Comparison of ENCODE assay signal across 25 cellular contexts in the genomic region with DNA sequence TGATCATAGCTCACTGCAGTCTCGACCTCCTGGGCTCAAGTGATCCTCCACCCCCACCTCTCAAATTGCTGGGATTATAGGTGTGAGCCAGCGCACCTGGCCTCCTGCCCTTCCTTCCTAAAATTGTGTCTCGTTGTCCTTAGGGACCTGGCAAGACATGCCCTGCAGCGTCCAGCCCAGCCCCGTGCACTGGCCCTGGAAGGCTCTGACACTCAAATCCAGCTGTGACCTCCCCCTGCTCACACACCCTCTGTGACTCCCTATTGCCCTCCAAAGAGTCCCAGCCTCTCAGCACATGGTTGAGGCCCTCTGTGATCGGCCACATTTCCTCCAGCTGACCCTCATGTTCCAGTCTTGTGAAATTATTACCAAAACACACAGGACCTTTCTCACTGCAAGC. TPM values are rescaled to one million over a fixed set of nuclear protein-coding genes. Genes with fewer than 3 reads are reported as not detected.
"Had no signal": no experiment of that assay in that cellular context is flagged by ENCODE, and none has a peak within 500 bp of the region (broad histone marks: within the 10 kb centered on the region; RNA-seq: fewer than 3 reads in every experiment).

No MANE protein-coding gene starts in this region.

- H3K27ac ChIP-seq: foreskin keratinocyte, lower lobe of right lung, parathyroid adenoma, suprapubic skin, transverse colon, uterus had no signal

- H3K27ac Mint-ChIP-seq: activated naive CD8-positive, alpha-beta T cell; activated T-helper 2 cell treated with anti-CD3 and anti-CD28 coated beads, Interferon-gamma antibody, Interleukin-2, Interleukin-4, amounts not matched to agents 10 μg/mL and 5 μg/mL and 100 μg/mL, durations not matched to agents 14 hours and 24 hours and 36 hours; dendritic cell treated with granulocyte-macrophage colony-stimulating factor and Interleukin-4, amounts not matched to agents 40 ng/mL and 50 ng/mL, for 4 days; natural killer cell had no signal

- H3K9ac ChIP-seq: parathyroid adenoma had no signal

- H3K36me3 ChIP-seq: uterus had no signal

- H3K9me3 Mint-ChIP-seq: activated T-cell treated with anti-CD3 and anti-CD28 coated beads, Interleukin-2, amount 50 U/mL, for 4 hours; activated T-helper 2 cell treated with anti-CD3 and anti-CD28 coated beads, Interferon-gamma antibody, Interleukin-2, Interleukin-4, amounts not matched to agents 10 μg/mL and 5 μg/mL and 100 μg/mL, durations not matched to agents 14 hours and 24 hours and 36 hours; dendritic cell treated with granulocyte-macrophage colony-stimulating factor and Interleukin-4, amounts not matched to agents 40 ng/mL and 50 ng/mL, for 4 days; natural killer cell had no signal

- H3K79me2 ChIP-seq: parathyroid adenoma had no signal

- DNase-seq: activated CD4-positive, alpha-beta T cell treated with anti-CD3 and anti-CD28 coated beads, Interleukin-2, amount 50 U/mL, for 48 hours; activated CD8-positive, alpha-beta memory T cell treated with anti-CD3 and anti-CD28 coated beads, Interleukin-2, amount 50 U/mL, for 48 hours; activated naive CD4-positive, alpha-beta T cell; activated T-cell treated with anti-CD3 and anti-CD28 coated beads, Interleukin-2, amount 50 U/mL, for 4 hours; amygdala; effector CD4-positive, alpha-beta T cell; foreskin keratinocyte; kidney; lower lobe of right lung; natural killer cell; nucleus accumbens; stimulated activated CD4-positive, alpha-beta T cell treated with anti-CD3 and anti-CD28 coated beads, Interleukin-4, amount 100 ng/mL, for 24 hours; stomach; T-helper 1 cell; transverse colon; uterus had no signal

- H3K4me3 ChIP-seq: lower lobe of right lung, stomach, suprapubic skin, transverse colon, uterus had no signal

- H3K9me3 ChIP-seq: lower lobe of right lung, stomach, suprapubic skin, transverse colon, uterus had no signal

- H3K27me3 ChIP-seq: foreskin keratinocyte, stomach, suprapubic skin, transverse colon, uterus had no signal

- H3K36me3 Mint-ChIP-seq: activated naive CD8-positive, alpha-beta T cell; natural killer cell had no signal

- H3K4me3 Mint-ChIP-seq: activated naive CD8-positive, alpha-beta T cell; activated T-cell treated with anti-CD3 and anti-CD28 coated beads, Interleukin-2, amount 50 U/mL, for 4 hours; dendritic cell treated with granulocyte-macrophage colony-stimulating factor and Interleukin-4, amounts not matched to agents 40 ng/mL and 50 ng/mL, for 4 days; natural killer cell had no signal

- ATAC-seq: activated T-cell treated with anti-CD3 and anti-CD28 coated beads, Interleukin-2, amount 50 U/mL, for 4 hours; foreskin keratinocyte; left lobe of liver; lower lobe of right lung; natural killer cell; right cardiac atrium had no signal

- H3K27me3 Mint-ChIP-seq: activated naive CD8-positive, alpha-beta T cell had no signal

- H2AFZ ChIP-seq: parathyroid adenoma had no signal

RNA-seq across cellular contexts. Expression of gene PDE4C, which starts 28.3 kb away (rescaled TPM):
- total RNA-seq: activated CD8-positive, alpha-beta memory T cell treated with anti-CD3 and anti-CD28 coated beads for 36 hours; activated T-cell treated with anti-CD3 and anti-CD28 coated beads, Interleukin-2, amount 50 U/mL, for 4 hours; foreskin keratinocyte; mesenteric fat pad; natural killer cell had no signal
- polyA plus RNA-seq: foreskin keratinocyte had no signal
